ENCODE assay signal across 13 cellular contexts in the genomic region with DNA sequence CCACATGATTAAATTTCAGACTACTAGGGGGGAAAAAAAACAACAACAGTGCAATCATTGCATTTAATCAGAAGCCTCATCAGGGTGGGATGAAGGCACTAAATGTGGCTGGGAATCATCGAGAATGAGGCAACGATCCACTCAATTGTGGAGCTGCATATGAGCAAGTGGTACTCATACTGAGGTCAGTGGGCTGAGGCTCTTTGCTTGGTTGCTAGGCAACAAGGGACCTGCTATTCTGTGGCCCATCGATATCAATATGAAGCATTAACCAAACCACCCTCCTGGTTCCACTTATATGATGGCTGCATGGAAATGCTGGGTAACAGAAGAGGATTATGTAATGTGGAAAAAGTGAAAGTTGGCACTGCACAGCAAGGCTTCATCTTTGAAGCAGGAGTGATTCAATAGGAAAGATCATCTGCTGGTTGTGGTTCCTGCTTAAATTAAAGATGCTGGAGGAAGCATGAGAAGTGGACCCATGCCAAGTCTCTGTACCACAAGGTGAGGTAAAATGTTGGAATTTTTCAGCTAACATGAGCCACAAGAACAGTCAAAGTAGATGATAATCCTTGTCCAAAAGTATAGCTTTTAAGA.
DNase-seq lines count a peak whose midpoint lies in the region; ATAC-seq and TF ChIP-seq lines count a peak whose summit lies in the region.
"Had no signal": no experiment of that assay in that cellular context is flagged by ENCODE, and none has a peak within 500 bp of the region (broad histone marks: within the 10 kb centered on the region; RNA-seq: fewer than 3 reads in every experiment).

No MANE protein-coding gene starts in this region.

- no peaks in the 10 kb centered on the region for H3K36me3 Mint-ChIP-seq in natural killer cell treated with Interleukin-12 subunit alpha and Interleukin-12 subunit beta and Interleukin-15 and Interleukin-18, amount 100 ng/mL, for 72 hours
- H3K36me3 Mint-ChIP-seq in natural killer cell = no peaks in the 10 kb centered on the region
- H3K36me3 Mint-ChIP-seq: naive thymus-derived CD8-positive, alpha-beta T cell had no signal

- no peak overlapping the region for H3K4me3 ChIP-seq in choroid plexus epithelial cell (ENCODE audit: low read depth, low read length)
- H3K4me3 ChIP-seq: skin epidermis had no signal

- in situ Hi-C loops in ACHN (cut with HindIII; ENCODE audit: low pct_ligation_motif_present, low pct_unique_long_range_greater_than_20kb, low sequenced_read_pairs) = no loop called here

- peak overlapping the region; percentile 5 to 57 for H3K27ac Mint-ChIP-seq in natural killer cell treated with Interleukin-12 subunit alpha and Interleukin-12 subunit beta and Interleukin-15 and Interleukin-18, amount 100 ng/mL, for 72 hours
- H3K27ac Mint-ChIP-seq in natural killer cell = no peak overlapping the region
- H3K27ac Mint-ChIP-seq: naive thymus-derived CD8-positive, alpha-beta T cell had no signal

- H3K27ac ChIP-seq in temporal lobe (ENCODE audit: low read depth, low read length) = peak overlapping the region; percentile 65
- H3K27ac ChIP-seq: skin epidermis had no signal

- ATAC-seq in natural killer cell treated with Interleukin-12 subunit alpha and Interleukin-12 subunit beta and Interleukin-15 and Interleukin-18, amount 100 ng/mL, for 72 hours = peak; percentile 67 to 73
- ATAC-seq in natural killer cell (no peak), HG03025 (IDR thresholded peaks at IDR 0.05; ENCODE audit: low FRiP score, unreplicated experiment) (no peak)
- ATAC-seq: naive thymus-derived CD8-positive, alpha-beta T cell had no signal

- TF ChIP-seq CTCF in natural killer cell (IDR thresholded peaks at IDR 0.05) (no peak), choroid plexus epithelial cell (conservative IDR thresholded peaks at IDR 0.05; ENCODE audit: low read depth, low read length) (no peak)

- peaks cover 33 to 37% of the 10 kb centered on the region in 2 donors for H3K4me1 Mint-ChIP-seq in natural killer cell treated with Interleukin-12 subunit alpha and Interleukin-12 subunit beta and Interleukin-15 and Interleukin-18, amount 100 ng/mL, for 72 hours (ENCODE audit: low read depth in 2 of 2)
- peaks cover 0 to 9% of the 10 kb centered on the region in 2 donors for H3K4me1 Mint-ChIP-seq in natural killer cell
- H3K4me1 Mint-ChIP-seq: naive thymus-derived CD8-positive, alpha-beta T cell had no signal

- no peaks in the 10 kb centered on the region for H3K9me3 Mint-ChIP-seq in natural killer cell treated with Interleukin-12 subunit alpha and Interleukin-12 subunit beta and Interleukin-15 and Interleukin-18, amount 100 ng/mL, for 72 hours
- no peaks in the 10 kb centered on the region for H3K9me3 Mint-ChIP-seq in natural killer cell

- DNase-seq in natural killer cell treated with Interleukin-12 subunit alpha and Interleukin-12 subunit beta and Interleukin-15 and Interleukin-18, amount 100 ng/mL, for 72 hours (ENCODE audit: low spot score) = no peak
- DNase-seq in natural killer cell (no peak), NCI-H524 (lab: John Stamatoyannopoulos, UW) (peak; percentile 78 to 81), choroid plexus epithelial cell (ENCODE audit: low read depth) (peak; percentile 38), ACHN (no peak)
- DNase-seq: cerebellar nuclear complex; islet precursor cell; naive thymus-derived CD8-positive, alpha-beta T cell; NCI-H1092; OCI-M1 had no signal

- peak overlapping the region; percentile 45 for H3K4me3 Mint-ChIP-seq in natural killer cell treated with Interleukin-12 subunit alpha and Interleukin-12 subunit beta and Interleukin-15 and Interleukin-18, amount 100 ng/mL, for 72 hours
- no peak overlapping the region for H3K4me3 Mint-ChIP-seq in natural killer cell
- H3K4me3 Mint-ChIP-seq: naive thymus-derived CD8-positive, alpha-beta T cell had no signal

- no peaks in the 10 kb centered on the region for H3K27me3 Mint-ChIP-seq in natural killer cell treated with Interleukin-12 subunit alpha and Interleukin-12 subunit beta and Interleukin-15 and Interleukin-18, amount 100 ng/mL, for 72 hours
- H3K27me3 Mint-ChIP-seq in natural killer cell (ENCODE audit: low read depth in 2 of 2) = no peaks in the 10 kb centered on the region

- intact Hi-C loops in natural killer cell (cut with micrococcal nuclease) = no loop called here

Comparison
In these comparisons a context has a peak if more than half of its experiments do, and no peak if none do; other contexts are left out.
1. ATAC-seq: peak in natural killer cell treated with Interleukin-12 subunit alpha and Interleukin-12 subunit beta and Interleukin-15 and Interleukin-18, amount 100 ng/mL, for 72 hours (2 of 2); none in natural killer cell (0 of 3) and HG03025 (single experiment).
2. H3K27ac Mint-ChIP-seq: peak in natural killer cell treated with Interleukin-12 subunit alpha and Interleukin-12 subunit beta and Interleukin-15 and Interleukin-18, amount 100 ng/mL, for 72 hours (2 of 2); none in natural killer cell (0 of 2).
3. DNase-seq: peak in NCI-H524 (2 of 2) and choroid plexus epithelial cell (single experiment); none in natural killer cell treated with Interleukin-12 subunit alpha and Interleukin-12 subunit beta and Interleukin-15 and Interleukin-18, amount 100 ng/mL, for 72 hours (single experiment), natural killer cell (single experiment) and ACHN (single experiment).